Comparison of ENCODE assay signal across 8 cellular contexts in the genomic region with DNA sequence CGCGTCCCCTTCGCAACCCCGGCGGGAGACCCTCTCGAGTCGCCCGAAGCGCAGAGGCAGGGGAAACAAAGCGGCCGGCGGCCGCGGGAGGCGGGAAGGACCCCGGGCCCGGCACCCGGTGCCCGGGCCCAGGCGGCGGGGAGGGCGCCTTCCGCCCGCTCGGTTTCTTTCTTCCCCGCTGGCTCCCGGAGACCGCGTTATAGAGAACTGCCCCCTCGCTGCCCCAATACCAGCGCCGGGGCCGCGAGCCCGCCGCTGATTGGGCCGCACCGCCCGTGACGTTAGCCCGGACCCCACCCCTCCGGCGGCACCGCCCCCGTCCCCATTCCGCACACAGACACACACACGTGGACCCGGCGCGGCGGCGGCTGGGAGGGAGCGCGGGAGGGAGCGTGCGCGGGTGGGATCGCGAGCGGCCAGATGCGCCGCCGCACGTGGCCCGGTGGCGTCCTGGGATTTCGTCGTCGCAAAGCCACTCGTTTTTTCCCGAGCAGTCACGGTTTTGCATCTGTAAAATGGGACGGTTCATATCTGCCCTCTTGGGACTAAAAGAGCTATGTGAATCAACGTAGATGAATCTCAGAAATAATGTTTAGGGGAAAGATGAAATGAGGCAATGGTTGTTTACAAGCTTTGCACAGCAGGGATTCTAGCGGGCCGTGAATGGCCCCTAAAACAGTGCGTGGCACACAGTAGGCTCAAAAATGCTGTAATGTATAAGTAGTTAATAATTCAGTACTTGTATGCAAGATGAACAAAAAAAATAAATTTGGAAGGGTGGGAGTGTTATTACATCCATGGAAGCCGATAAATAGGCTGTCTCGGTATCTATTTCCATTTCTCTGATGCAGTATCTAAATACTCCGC. TPM values are rescaled to one million over a fixed set of nuclear protein-coding genes. Genes with fewer than 3 reads are reported as not detected.
DNase-seq lines count a peak whose midpoint lies in the region; ATAC-seq and TF ChIP-seq lines count a peak whose summit lies in the region.

EPOP (minus strand) TSS at position 209 of the 867 bp plus-strand sequence. CDS start 462 bp downstream, outside the sequence.

- no peaks in the 10 kb centered on the region for H3K36me3 ChIP-seq in HEK293 (ENCODE audit: control insufficient read depth in 2 of 2, insufficient read depth in 1 of 2, low read length in 2 of 2)
- no peaks in the 10 kb centered on the region for H3K36me3 ChIP-seq in adipocyte (ENCODE audit: control insufficient read depth, insufficient read depth, low read length, severe bottlenecking)
- H3K36me3 ChIP-seq in vagina, result no peaks in the 10 kb centered on the region

- in situ Hi-C loops in G401 (cut with HindIII; ENCODE audit: low sequenced_read_pairs), result no loop called here

- H3K27ac ChIP-seq in HEK293 (ENCODE audit: extremely low read depth, low read depth, low read length) (peak within 1 kb of the TSS; percentile 8; the same call in 1 of the 2 replicates), vagina (no peak within 1 kb of the TSS)

- TF ChIP-seq CTCF in HEK293 (tag by site-specific recombination; IDR thresholded peaks at IDR 0.05) (no peak), vagina (IDR thresholded peaks at IDR 0.05) (no peak)

- CTCF ChIA-PET in HEK293 (lab: Yijun Ruan, JAX) (interaction anchor here (0.6 to 4.6 kb wide), 14 partner anchors 7 to 220 kb away, joined by 3 to 60 read pairs (median 4); no protein-coding TSS in a partner anchor), T-cell (lab: Charles Lee) (interaction anchor here (0.6 to 3.2 kb wide), 5 partner anchors 7 to 484 kb away, joined by 3 to 10 read pairs (median 3); partner anchors contain the start of gene PSMB3 (in 1 of the 2))

- H3K4me1 ChIP-seq in HEK293 (ENCODE audit: control insufficient read depth, insufficient read depth, low read length) (peaks cover 18% of the 10 kb centered on the region), adipocyte (ENCODE audit: control insufficient read depth, insufficient read depth, low read length) (peaks cover 5% of the 10 kb centered on the region), vagina (peaks cover 34% of the 10 kb centered on the region)

- TF ChIP-seq POLR2A in vagina (IDR thresholded peaks at IDR 0.05), result no peak

- peak within 1 kb of the TSS; percentile 60 to 64 (median 63) for H3K4me3 Mint-ChIP-seq in T-cell

- peak within 1 kb of the TSS; percentile 75 for H3K9ac ChIP-seq in adipocyte (ENCODE audit: low read length)

- peaks cover 15 to 29% of the 10 kb centered on the region in 2 donors for H3K27me3 Mint-ChIP-seq in T-cell

- intact Hi-C loops in left ventricle myocardium superior (cut with micrococcal nuclease) (no loop called here), vagina (cut with DNase I) (no loop called here)

- POLR2A ChIA-PET in HEK293 (lab: Yijun Ruan, JAX) (interaction anchor here (0.9 to 1.9 kb wide), 5 partner anchors 13 to 525 kb away, joined by 3 to 8 read pairs (median 3); partner anchors contain the start of genes MLLT6 and RPL19), T-cell (lab: Charles Lee) (interaction anchor here in 1 of 2 donors (0.5 kb wide), 1 partner anchor 220 kb away, joined by 3 read pairs; no protein-coding TSS in a partner anchor)

- H3K27ac Mint-ChIP-seq in T-cell, result peak within 1 kb of the TSS in 1 of 2 donors; percentile 2

- ATAC-seq in T-cell (replicated peaks in 1 of 4) (peak; percentile 85 to 92 (median 88)), left ventricle myocardium superior (peak; percentile 91)

- H3K9me3 Mint-ChIP-seq in T-cell, result no peaks in the 10 kb centered on the region

- H3K4me3 ChIP-seq in HEK293 (ENCODE audit: low read depth, low read length), result peak within 1 kb of the TSS; percentile 45
- H3K4me3 ChIP-seq in adipocyte (ENCODE audit: low read length), result peak within 1 kb of the TSS; percentile 80
- peak within 1 kb of the TSS; percentile 48 to 54 for H3K4me3 ChIP-seq in vagina

- H3K27me3 ChIP-seq in adipocyte (replicated peaks; ENCODE audit: control insufficient read depth, insufficient read depth, low read length), result peaks cover 20% of the 10 kb centered on the region
- H3K27me3 ChIP-seq in vagina, result peaks cover 22% of the 10 kb centered on the region

- DNase-seq in G401 (ENCODE audit: low spot score) (peak; percentile 60), NCI-H1417 (lab: John Stamatoyannopoulos, UW) (peak; percentile 84 to 92 (median 90)), T-cell (peak; percentile 46 to 81 (median 66)), adipocyte (ENCODE audit: low read depth) (peak; percentile 95), left ventricle myocardium superior (peak; percentile 93), putamen (ENCODE audit: low spot score) (peak; percentile 84), vagina (ENCODE audit: extremely low spot score in 2 of 2) (no peak)

- H3K36me3 Mint-ChIP-seq in T-cell, result no peaks in the 10 kb centered on the region

- peaks cover 10 to 25% (median 18%) of the 10 kb centered on the region in 3 donors for H3K4me1 Mint-ChIP-seq in T-cell

- no peaks in the 10 kb centered on the region for H3K9me3 ChIP-seq in HEK293 (ENCODE audit: control insufficient read depth, insufficient read depth, low read depth, low read length)
- no peaks in the 10 kb centered on the region for H3K9me3 ChIP-seq in adipocyte (ENCODE audit: control insufficient read depth, low read length)
- no peaks in the 10 kb centered on the region for H3K9me3 ChIP-seq in vagina

TF ChIP-seq in HEK293, 187 proteins besides CTCF, POLR2A, EP300 and RAD21 (continues in another document):
- TF ChIP-seq ZEB2 (tag by site-specific recombination; IDR thresholded peaks at IDR 0.05), result peak; percentile 80
- TF ChIP-seq ZNF610 (tag by site-specific recombination; IDR thresholded peaks at IDR 0.05; ENCODE audit: borderline replicate concordance), result peak; percentile 67; the same call in 1 of the 2 replicates
- no peak for TF ChIP-seq ZNF623 (tag by site-specific recombination; IDR thresholded peaks at IDR 0.05)
- TF ChIP-seq IKZF3 (tag by site-specific recombination; IDR thresholded peaks at IDR 0.05), result 0 out of 2 replicates have a peak, but pooled peaks have one; percentile 37
- TF ChIP-seq, protein P1, sequence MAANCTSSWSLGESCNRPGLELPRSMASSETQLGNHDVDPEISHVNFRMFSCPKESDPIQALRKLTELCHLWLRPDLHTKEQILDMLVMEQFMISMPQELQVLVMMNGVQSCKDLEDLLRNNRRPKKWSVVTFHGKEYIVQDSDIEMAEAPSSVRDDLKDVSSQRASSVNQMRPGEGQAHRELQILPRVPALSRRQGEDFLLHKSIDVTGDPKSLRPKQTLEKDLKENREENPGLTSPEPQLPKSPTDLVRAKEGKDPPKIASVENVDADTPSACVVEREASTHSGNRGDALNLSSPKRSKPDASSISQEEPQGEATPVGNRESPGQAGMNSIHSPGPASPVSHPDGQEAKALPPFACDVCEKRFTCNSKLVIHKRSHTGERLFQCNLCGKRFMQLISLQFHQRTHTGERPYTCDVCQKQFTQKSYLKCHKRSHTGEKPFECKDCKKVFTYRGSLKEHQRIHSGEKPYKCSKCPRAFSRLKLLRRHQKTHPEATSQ (tag by site-specific recombination; IDR thresholded peaks at IDR 0.05), result peak; percentile 36; the same call in 1 of the 2 replicates
- TF ChIP-seq SP2 (tag by site-specific recombination; IDR thresholded peaks at IDR 0.05), result peak; percentile 83
- no peak for TF ChIP-seq ZNF132 (tag by site-specific recombination; IDR thresholded peaks at IDR 0.05; ENCODE audit: borderline replicate concordance)
- TF ChIP-seq ZSCAN4 (tag by site-specific recombination; IDR thresholded peaks at IDR 0.05), result 0 out of 2 replicates have a peak, but pooled peaks have one; percentile 31
- TF ChIP-seq ZNF777 (tag by site-specific recombination; IDR thresholded peaks at IDR 0.05; ENCODE audit: borderline replicate concordance), result no peak
- TF ChIP-seq ZBTB1 (tag by site-specific recombination; IDR thresholded peaks at IDR 0.05), result no peak; the same call in 1 of the 2 replicates
- TF ChIP-seq ZBTB20 (tag by site-specific recombination; IDR thresholded peaks at IDR 0.05), result 0 out of 2 replicates have a peak, but pooled peaks have one; percentile 25
- no peak for TF ChIP-seq ZNF513 (tag by site-specific recombination; IDR thresholded peaks at IDR 0.05)
- TF ChIP-seq ZBTB8A (tag by site-specific recombination; IDR thresholded peaks at IDR 0.05), result peak; percentile 87
- TF ChIP-seq ZNF629 (tag by site-specific recombination; IDR thresholded peaks at IDR 0.05), result 0 out of 2 replicates have a peak, but pooled peaks have one; percentile 45
- TF ChIP-seq ZNF324 (tag by site-specific recombination; IDR thresholded peaks at IDR 0.05), result 0 out of 2 replicates have a peak, but pooled peaks have one; percentile 63
- TF ChIP-seq EGR2 (tag by site-specific recombination; IDR thresholded peaks at IDR 0.05; ENCODE audit: low read depth), result peak; percentile 81
- peak; percentile 96 for TF ChIP-seq KLF10 (tag by site-specific recombination; IDR thresholded peaks at IDR 0.05)
- TF ChIP-seq REPIN1 (tag by site-specific recombination; IDR thresholded peaks at IDR 0.05; ENCODE audit: low read depth), result no peak

RNA-seq across cellular contexts. Expression of gene EPOP, which starts in this region (rescaled TPM):
- 46.5 and 50.5 TPM in 2 replicates for total RNA-seq in G401 (2014; rRNA removed; shearing (Covaris generic))
- total RNA-seq in T-cell (1 to 10 TPM in 1 of 5 donors, under 1 TPM in 4; 0.68 to 1.6 (median 0.90) TPM), left ventricle myocardium superior (0.57 TPM), vagina (0.98 TPM)

Comparison
In these comparisons a context has a peak if more than half of its experiments do, and no peak if none do; other contexts are left out.
1. RNA of gene EPOP (total RNA-seq): 46.5 to 50.5 TPM in G401; 0.98 TPM in vagina (single experiment), 0.68 to 1.6 TPM in T-cell and 0.57 TPM in left ventricle myocardium superior (single experiment); every median in the first group is over 10 times any median in the second.
2. Peak in DNase-seq and ATAC-seq in left ventricle myocardium superior; RNA of the gene not detected or under 1 TPM.
3. DNase-seq: peak in G401 (single experiment), NCI-H1417 (3 of 3), T-cell (34 of 34), adipocyte (single experiment) and putamen (single experiment); none in vagina (0 of 2).
4. Peak in every context shown above with its lines, with median percentiles within 50 percentile points of each other: H3K4me3 ChIP-seq.